ENCODE assay signal across 15 cellular contexts in the genomic region with DNA sequence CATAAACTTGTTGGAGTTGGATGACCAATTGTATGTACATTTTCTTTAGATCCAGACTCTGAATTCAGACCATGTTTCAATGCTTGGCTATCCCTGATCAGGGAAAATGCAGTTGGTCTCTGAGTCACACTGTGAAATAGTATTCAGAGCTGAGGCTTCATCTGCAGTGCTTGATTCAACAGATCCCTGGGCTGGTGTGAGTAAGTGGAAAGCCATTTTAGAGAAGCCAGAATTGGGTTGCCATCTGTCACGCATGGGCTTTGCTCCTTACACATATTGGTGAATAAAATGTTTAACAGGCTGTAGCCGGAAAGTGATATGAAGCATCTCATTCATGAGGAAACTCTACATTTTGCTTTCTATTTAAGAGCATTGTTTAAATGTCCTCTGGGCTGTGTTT. TPM values are rescaled to one million over a fixed set of nuclear protein-coding genes. Genes with fewer than 3 reads are reported as not detected.
DNase-seq lines count a peak whose midpoint lies in the region; ATAC-seq and TF ChIP-seq lines count a peak whose summit lies in the region.
"Had no signal": no experiment of that assay in that cellular context is flagged by ENCODE, and none has a peak within 500 bp of the region (broad histone marks: within the 10 kb centered on the region; RNA-seq: fewer than 3 reads in every experiment).

No MANE protein-coding gene starts in this region.

- no peaks in the 10 kb centered on the region for H3K9me3 Mint-ChIP-seq in brain
- H3K9me3 Mint-ChIP-seq in CD8-positive, alpha-beta memory T cell: no peaks in the 10 kb centered on the region
- H3K9me3 Mint-ChIP-seq in activated naive CD8-positive, alpha-beta T cell treated with anti-CD3 and anti-CD28 coated beads for 36 hours: peaks cover 1% of the 10 kb centered on the region

- no peaks in the 10 kb centered on the region for H3K36me3 ChIP-seq in CD8-positive, alpha-beta memory T cell (ENCODE audit: insufficient read depth, low read length)
- H3K36me3 ChIP-seq: BLaER1 treated with 17β-estradiol and CSF1 and Interleukin-3, amounts not matched to agents 10 nM and 100 nM; transverse colon had no signal

- H3K4me1 ChIP-seq in CD8-positive, alpha-beta memory T cell (ENCODE audit: insufficient read depth, low read length): no peaks in the 10 kb centered on the region
- H3K4me1 ChIP-seq: transverse colon had no signal

- DNase-seq in AG09319 (ENCODE audit: extremely low read depth, low read depth): peak; percentile 27
- peak; percentile 94 for DNase-seq in M059J (ENCODE audit: low read depth)
- peak; percentile 70 for DNase-seq in inferior parietal cortex (ENCODE audit: extremely low spot score)
- DNase-seq in CD8-positive, alpha-beta memory T cell: no peak
- DNase-seq in KG1 (lab: John Stamatoyannopoulos, UW): no peak
- no peak for DNase-seq in activated naive CD8-positive, alpha-beta T cell treated with anti-CD3 and anti-CD28 coated beads for 36 hours
- DNase-seq: activated CD4-positive, alpha-beta T cell treated with anti-CD3 and anti-CD28 coated beads for 48 hours; H7; NCI-H526 treated with DMSO at 0.1 percent for 48 hours; right cardiac atrium; transverse colon had no signal

- no peak overlapping the region for H3K27ac ChIP-seq in CD8-positive, alpha-beta memory T cell (ENCODE audit: low read depth, low read length)
- H3K27ac ChIP-seq: BLaER1 treated with 17β-estradiol and CSF1 and Interleukin-3, amounts not matched to agents 10 nM and 100 nM; SK-N-MC; transverse colon had no signal

- no peaks in the 10 kb centered on the region for H3K27me3 ChIP-seq in CD8-positive, alpha-beta memory T cell (ENCODE audit: insufficient read depth, low read length, poor library complexity, severe bottlenecking)
- H3K27me3 ChIP-seq: BLaER1 treated with 17β-estradiol and CSF1 and Interleukin-3, amounts not matched to agents 10 nM and 100 nM; transverse colon had no signal

- peaks cover 10% of the 10 kb centered on the region for H3K36me3 Mint-ChIP-seq in brain
- H3K36me3 Mint-ChIP-seq in CD8-positive, alpha-beta memory T cell: peaks cover 4 to 18% (median 12%) of the 10 kb centered on the region in 3 donors
- H3K36me3 Mint-ChIP-seq in activated naive CD8-positive, alpha-beta T cell treated with anti-CD3 and anti-CD28 coated beads for 36 hours: peaks cover 9% of the 10 kb centered on the region

- peaks cover 3% of the 10 kb centered on the region for H3K4me1 Mint-ChIP-seq in brain
- no peaks in the 10 kb centered on the region for H3K4me1 Mint-ChIP-seq in CD8-positive, alpha-beta memory T cell
- H3K4me1 Mint-ChIP-seq in activated naive CD8-positive, alpha-beta T cell treated with anti-CD3 and anti-CD28 coated beads for 36 hours: peaks cover 3% of the 10 kb centered on the region

- CTCF ChIA-PET in CD8-positive, alpha-beta memory T cell (lab: Charles Lee): no interaction called here

- H3K9me3 ChIP-seq in CD8-positive, alpha-beta memory T cell (ENCODE audit: low read length): no peaks in the 10 kb centered on the region
- H3K9me3 ChIP-seq: BLaER1 treated with 17β-estradiol and CSF1 and Interleukin-3, amounts not matched to agents 10 nM and 100 nM; transverse colon had no signal

- POLR2A ChIA-PET in CD8-positive, alpha-beta memory T cell (lab: Charles Lee): no interaction called here

- no peak overlapping the region for H3K4me3 ChIP-seq in CD8-positive, alpha-beta memory T cell (ENCODE audit: low read length)
- H3K4me3 ChIP-seq: BLaER1 treated with 17β-estradiol and CSF1 and Interleukin-3, amounts not matched to agents 10 nM and 100 nM; SK-N-MC; transverse colon had no signal

- ATAC-seq in HG02588 (IDR thresholded peaks at IDR 0.05; ENCODE audit: unreplicated experiment): no peak
- ATAC-seq: right cardiac atrium had no signal

- peak overlapping the region in 1 of 5 experiments; percentile 10 for H3K4me3 Mint-ChIP-seq in brain
- H3K4me3 Mint-ChIP-seq in CD8-positive, alpha-beta memory T cell: no peak overlapping the region
- no peak overlapping the region for H3K4me3 Mint-ChIP-seq in activated naive CD8-positive, alpha-beta T cell treated with anti-CD3 and anti-CD28 coated beads for 36 hours

- no peaks in the 10 kb centered on the region for H3K27me3 Mint-ChIP-seq in brain
- H3K27me3 Mint-ChIP-seq in CD8-positive, alpha-beta memory T cell: peaks cover 0 to 5% of the 10 kb centered on the region in 2 donors
- H3K27me3 Mint-ChIP-seq in activated naive CD8-positive, alpha-beta T cell treated with anti-CD3 and anti-CD28 coated beads for 36 hours: no peaks in the 10 kb centered on the region

- TF ChIP-seq CTCF in AG09319 (IDR thresholded peaks at IDR 0.05; ENCODE audit: low read depth, low read length): no peak
- TF ChIP-seq CTCF in brain (conservative IDR thresholded peaks at IDR 0.05): no peak

- peak overlapping the region in 4 of 5 experiments; percentile 68 to 94 (median 86) for H3K27ac Mint-ChIP-seq in brain
- H3K27ac Mint-ChIP-seq in CD8-positive, alpha-beta memory T cell: no peak overlapping the region
- H3K27ac Mint-ChIP-seq in activated naive CD8-positive, alpha-beta T cell treated with anti-CD3 and anti-CD28 coated beads for 36 hours: no peak overlapping the region

RNA-seq across cellular contexts. Expression of a gene that starts 50.0 kb away (rescaled TPM):
- total RNA-seq in M059J (2014; rRNA removed; shearing (Covaris generic)): 21.6 and 24.6 TPM in 2 replicates
- 47.8 TPM for polyA plus RNA-seq in brain (ENCODE audit: insufficient read depth, low read depth, low replicate concordance)
- 10 to 100 TPM in 1 of 2 experiments, 1 to 10 TPM in 1; 8.8 to 10.3 TPM for total RNA-seq in CD8-positive, alpha-beta memory T cell
- 12.6 TPM for polyA plus RNA-seq in CD8-positive, alpha-beta memory T cell
- total RNA-seq in activated naive CD8-positive, alpha-beta T cell treated with anti-CD3 and anti-CD28 coated beads for 36 hours: 1 to 10 TPM; 6.2 to 7.5 TPM

Comparison
In these comparisons a context has a peak if more than half of its experiments do, and no peak if none do; other contexts are left out.
1. DNase-seq: peak in AG09319 (single experiment), M059J (single experiment) and inferior parietal cortex (single experiment); none in CD8-positive, alpha-beta memory T cell (0 of 5), KG1 (single experiment) and activated naive CD8-positive, alpha-beta T cell treated with anti-CD3 and anti-CD28 coated beads for 36 hours (single experiment).
2. H3K27ac Mint-ChIP-seq: peak in brain (4 of 5); none in CD8-positive, alpha-beta memory T cell (0 of 8) and activated naive CD8-positive, alpha-beta T cell treated with anti-CD3 and anti-CD28 coated beads for 36 hours (single experiment).